ENCODE assay signal across 8 cellular contexts in the genomic region with DNA sequence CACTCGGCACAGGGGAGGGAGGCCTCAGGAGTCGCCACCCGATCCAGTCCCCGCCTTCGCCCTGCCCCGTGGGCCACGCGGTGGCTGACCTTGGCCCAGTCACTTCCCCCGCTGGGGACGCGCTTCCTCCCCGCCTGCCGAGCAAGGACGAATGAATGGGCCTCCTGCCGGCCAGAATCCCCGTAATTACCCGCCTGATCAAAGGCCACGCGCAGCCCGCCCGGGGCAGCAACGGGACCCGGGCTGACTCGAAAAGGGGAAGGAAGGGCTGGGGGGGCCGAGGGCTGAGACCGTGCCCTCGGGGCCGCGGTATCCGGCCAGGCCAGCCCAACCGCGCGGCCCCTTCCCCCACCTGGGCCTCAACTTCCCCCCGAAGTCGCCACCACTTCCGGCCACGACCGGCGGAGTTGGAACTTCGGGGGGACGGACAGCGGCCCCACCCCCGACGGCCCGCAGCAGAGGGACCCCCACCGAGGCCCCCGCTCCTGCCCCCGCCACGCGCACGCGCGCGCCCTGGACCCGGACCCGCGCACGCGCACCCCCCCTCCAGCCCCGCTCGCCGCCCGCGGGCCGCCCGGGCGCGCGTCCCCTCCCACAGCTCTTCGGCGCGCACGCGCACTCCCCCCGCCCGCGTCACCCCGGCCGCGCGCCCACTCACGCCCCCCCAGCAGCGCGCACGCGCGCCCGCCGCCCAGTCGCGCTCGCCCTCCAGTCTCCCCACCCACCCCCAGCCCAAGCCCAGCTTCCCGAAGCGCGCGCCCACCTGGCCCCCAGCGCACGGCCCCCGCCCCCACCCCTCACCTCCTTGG. TPM values are rescaled to one million over a fixed set of nuclear protein-coding genes. Genes with fewer than 3 reads are reported as not detected.
A peak's percentile ranks its signal among the peaks of the same experiment; 100 is the strongest.
DNase-seq lines count a peak whose midpoint lies in the region; ATAC-seq and TF ChIP-seq lines count a peak whose summit lies in the region.

No MANE protein-coding gene starts in this region.

- peak overlapping the region; percentile 89 for H3K4me2 ChIP-seq in OCI-LY1 (ENCODE audit: low read length)

- DNase-seq in AG09309 (ENCODE audit: low read depth) (no peak), naive B cell (peak; percentile 91)
- peak; percentile 80 for DNase-seq in activated T-cell treated with anti-CD3 and anti-CD28 coated beads, Interleukin-2, amount 50 U/mL, for 1 hour
- peak; percentile 84 to 90 for DNase-seq in stimulated activated effector memory CD8-positive, alpha-beta T cell treated with anti-CD3 and anti-CD28 coated beads, Interleukin-12 subunit alpha, Interleukin-12 subunit beta, amount 100 ng/mL, for 72 hours (ENCODE audit: low spot score in 2 of 2)

- H3K27ac Mint-ChIP-seq in naive B cell = peak overlapping the region; percentile 98 to 100 (median 99)
- peak overlapping the region; percentile 98 for H3K27ac Mint-ChIP-seq in stimulated activated effector memory CD8-positive, alpha-beta T cell treated with anti-CD3 and anti-CD28 coated beads, Interleukin-12 subunit alpha, Interleukin-12 subunit beta, amount 100 ng/mL, for 72 hours

- H3K4me1 ChIP-seq in OCI-LY1 (ENCODE audit: insufficient read depth, low read length, severe bottlenecking) (peaks cover 22% of the 10 kb centered on the region), esophagus (ENCODE audit: control insufficient read depth in 2 of 2, insufficient read depth in 2 of 2, low read length in 1 of 2) (peaks cover 16 to 34% of the 10 kb centered on the region in 2 donors)

- 0 to 2% methylated on average over 47 to 99 of the region's 99 CpGs for WGBS in esophagus, 2 donors

- H3K27ac ChIP-seq in OCI-LY1 (ENCODE audit: low read depth, low read length, poor library complexity, severe bottlenecking) (peak overlapping the region; percentile 74), esophagus (ENCODE audit: low read depth in 2 of 2, low read length in 1 of 2) (peak overlapping the region; percentile 91 to 94)

- no peaks in the 10 kb centered on the region for H4K20me1 ChIP-seq in OCI-LY1 (ENCODE audit: insufficient read depth, low read length)

- H3K27me3 ChIP-seq in OCI-LY1 (ENCODE audit: insufficient read depth, low read length) = no peaks in the 10 kb centered on the region
- H3K27me3 ChIP-seq in esophagus (ENCODE audit: control insufficient read depth in 1 of 2, insufficient read depth in 2 of 2, low read length in 2 of 2) = no peaks in the 10 kb centered on the region

- H3K4me3 ChIP-seq in AG09309 (ENCODE audit: control insufficient read depth, low read depth, low read length) (peak overlapping the region; percentile 58), OCI-LY1 (ENCODE audit: low read depth, low read length, poor library complexity, severe bottlenecking) (peak overlapping the region; percentile 75), esophagus (ENCODE audit: low read depth in 1 of 2, low read length in 2 of 2) (peak overlapping the region; percentile 66 to 79)

- ATAC-seq in GM19023 (IDR thresholded peaks at IDR 0.05; ENCODE audit: unreplicated experiment) (peak; percentile 32), HG03354 (IDR thresholded peaks at IDR 0.05; ENCODE audit: poor library complexity, severe bottlenecking, unreplicated experiment) (peak; percentile 28), naive B cell (ENCODE audit: low read depth in 2 of 2) (peak; percentile 58 to 61)
- ATAC-seq in stimulated activated effector memory CD8-positive, alpha-beta T cell treated with anti-CD3 and anti-CD28 coated beads, Interleukin-12 subunit alpha, Interleukin-12 subunit beta, amount 100 ng/mL, for 72 hours = peak; percentile 62

- no peaks in the 10 kb centered on the region for H3K36me3 Mint-ChIP-seq in naive B cell
- peaks cover 31% of the 10 kb centered on the region for H3K36me3 Mint-ChIP-seq in stimulated activated effector memory CD8-positive, alpha-beta T cell treated with anti-CD3 and anti-CD28 coated beads, Interleukin-12 subunit alpha, Interleukin-12 subunit beta, amount 100 ng/mL, for 72 hours

- peaks cover 31% of the 10 kb centered on the region for H3K79me2 ChIP-seq in OCI-LY1 (ENCODE audit: insufficient read depth, low read length)

- H3K27me3 Mint-ChIP-seq in naive B cell = no peaks in the 10 kb centered on the region

- no peaks in the 10 kb centered on the region for H3K9me2 ChIP-seq in OCI-LY1 (ENCODE audit: low read depth, low read length)

- peaks cover 31 to 51% (median 37%) of the 10 kb centered on the region in 3 donors for H3K4me1 Mint-ChIP-seq in naive B cell
- peaks cover 37% of the 10 kb centered on the region for H3K4me1 Mint-ChIP-seq in stimulated activated effector memory CD8-positive, alpha-beta T cell treated with anti-CD3 and anti-CD28 coated beads, Interleukin-12 subunit alpha, Interleukin-12 subunit beta, amount 100 ng/mL, for 72 hours

- H3K36me3 ChIP-seq in OCI-LY1 (ENCODE audit: insufficient read depth, low read length) (no peaks in the 10 kb centered on the region), esophagus (ENCODE audit: control insufficient read depth in 2 of 2, insufficient read depth in 2 of 2, low read length in 1 of 2) (no peaks in the 10 kb centered on the region)

- no peaks in the 10 kb centered on the region for H3K9me3 Mint-ChIP-seq in naive B cell
- no peaks in the 10 kb centered on the region for H3K9me3 Mint-ChIP-seq in stimulated activated effector memory CD8-positive, alpha-beta T cell treated with anti-CD3 and anti-CD28 coated beads, Interleukin-12 subunit alpha, Interleukin-12 subunit beta, amount 100 ng/mL, for 72 hours

- TF ChIP-seq CTCF in AG09309 (IDR thresholded peaks at IDR 0.05; ENCODE audit: control insufficient read depth, insufficient read depth, low read depth, low read length, missing control alignments) = peak; percentile 23
- TF ChIP-seq CTCF in OCI-LY1 (IDR thresholded peaks at IDR 0.05; ENCODE audit: low read length) = no peak

- H3F3A ChIP-seq in OCI-LY1 (ENCODE audit: insufficient read depth, low read length) = no peaks in the 10 kb centered on the region

- no peak overlapping the region for H2AFZ ChIP-seq in OCI-LY1 (ENCODE audit: low read length)

- peak overlapping the region; percentile 88 for H3K9ac ChIP-seq in OCI-LY1 (ENCODE audit: low read length)

- no peaks in the 10 kb centered on the region for H3K9me3 ChIP-seq in OCI-LY1 (ENCODE audit: low read length)
- no peaks in the 10 kb centered on the region for H3K9me3 ChIP-seq in esophagus (ENCODE audit: control insufficient read depth in 2 of 2, insufficient read depth in 1 of 2, low read depth in 1 of 2, low read length in 1 of 2)

- peak overlapping the region; percentile 81 to 98 (median 95) for H3K4me3 Mint-ChIP-seq in naive B cell
- H3K4me3 Mint-ChIP-seq in stimulated activated effector memory CD8-positive, alpha-beta T cell treated with anti-CD3 and anti-CD28 coated beads, Interleukin-12 subunit alpha, Interleukin-12 subunit beta, amount 100 ng/mL, for 72 hours = peak overlapping the region; percentile 83

RNA-seq across cellular contexts. Expression of gene ZNF787, which starts 0.5 kb away (rescaled TPM):
- 10 to 100 TPM; 17.0 to 19.0 TPM for polyA plus RNA-seq in esophagus
- 1 to 10 TPM; 1.4 to 4.7 (median 2.5) TPM for polyA plus RNA-seq in naive B cell (ENCODE audit: low read depth in 6 of 6)

RNA-seq across cellular contexts. Expression of gene ZNF444, which starts 20.5 kb away (rescaled TPM):
- polyA plus RNA-seq in esophagus (10 to 100 TPM; 12.9 to 16.0 TPM), naive B cell (ENCODE audit: low read depth in 6 of 6) (10 to 100 TPM in 5 of 6 donors, 1 to 10 TPM in 1; 9.7 to 24.6 (median 13.1) TPM)

RNA-seq across cellular contexts. Expression of gene GALP, which starts 55.2 kb away (rescaled TPM):
- polyA plus RNA-seq in esophagus (not detected), naive B cell (ENCODE audit: low read depth in 6 of 6) (not detected)
